In genomic region chr19:20051841-20052768, GRCh38 we compare ENCODE assay signal across 8 cellular contexts. TPM values are rescaled to one million over a fixed set of nuclear protein-coding genes. Genes with fewer than 3 reads are reported as not detected.
DNase-seq lines count a peak whose midpoint lies in the region; ATAC-seq, FAIRE-seq and TF ChIP-seq lines count a peak whose summit lies in the region.

No MANE protein-coding gene starts in this region.

- peak overlapping the region; percentile 75 for H4K91ac ChIP-seq in H1 (replicated peaks; ENCODE audit: insufficient read length, low read length)

- peak overlapping the region; percentile 89 for H2AFZ ChIP-seq in H1 (ENCODE audit: low read length)

- FAIRE-seq in H1 (lab: Jason Lieb, UNC): peak; percentile 99

- H3K14ac ChIP-seq in H1 (ENCODE audit: insufficient read length): no peak overlapping the region

- H3K4me3 ChIP-seq in H1 (ENCODE audit: extremely low read depth in 1 of 4, insufficient read depth in 2 of 4, low read depth in 3 of 4, low read length in 4 of 4): peak overlapping the region; percentile 76 to 87 (median 82)

- no peaks in the 10 kb centered on the region for H3K9me3 ChIP-seq in H1 (ENCODE audit: insufficient read depth in 2 of 2, low read depth in 1 of 2, low read length in 1 of 2)

- peak; percentile 8 to 19 (median 19); a peak in 2 of 4 replicates for TF ChIP-seq CTCF in H1 (IDR thresholded peaks at IDR 0.05; ENCODE audit: control extremely low read depth in 1 of 3, insufficient read depth in 1 of 3, low read depth in 1 of 3, low read length in 3 of 3)

- no peak overlapping the region for H3K4ac ChIP-seq in H1 (replicated peaks; ENCODE audit: insufficient read length, low read depth, low read length)

- H2AK5ac ChIP-seq in H1 (ENCODE audit: low read depth, low read length): no peak overlapping the region; the same call in 1 of the 2 replicates

- H3K79me1 ChIP-seq in H1 (ENCODE audit: low read depth, low read length): no peaks in the 10 kb centered on the region

- TF ChIP-seq RAD21 in H1 (IDR thresholded peaks at IDR 0.05 in 1 of 2, conservative IDR thresholded peaks at IDR 0.05 in 1 of 2; ENCODE audit: low read depth in 2 of 2, low read length in 2 of 2): peak; percentile 1 to 2; a peak in 2 of 4 replicates

- WGBS in H1 (ENCODE audit: extremely low coverage in 1 of 2, insufficient coverage in 1 of 2, insufficient read length in 1 of 2, insufficient replicate concordance in 2 of 2, low coverage in 1 of 2, low lambda C conversion rate in 2 of 2, missing lambda C conversion rate in 1 of 2), 2 experiments: 3% methylated on average over 43 of the region's 43 CpGs; no CpG with 5 or more reads in 1 of the 2 experiments

- no peaks in the 10 kb centered on the region for H4K20me1 ChIP-seq in H1 (replicated peaks in 1 of 2; ENCODE audit: control insufficient read depth in 1 of 2, insufficient read depth in 2 of 2, low read length in 2 of 2)

- H2BK15ac ChIP-seq in H1 (ENCODE audit: low read length): no peak overlapping the region

- H2BK120ac ChIP-seq in H1 (replicated peaks; ENCODE audit: low read depth, low read length): no peak overlapping the region

- H3K56ac ChIP-seq in H1 (replicated peaks; ENCODE audit: insufficient read length, low read depth, low read length): peak overlapping the region; percentile 70

- H3K27ac ChIP-seq in H1 (ENCODE audit: low read depth, low read length): peak overlapping the region; percentile 87

- peak overlapping the region in 3 of 4 experiments; percentile 82 to 87 (median 83); a peak in 6 of 7 replicates for H3K9ac ChIP-seq in H1 (replicated peaks in 1 of 4; ENCODE audit: extremely low read depth in 1 of 4, low read depth in 3 of 4, low read length in 3 of 4)

- peak overlapping the region; percentile 94; the same call in 1 of the 2 replicates for H4K8ac ChIP-seq in H1 (ENCODE audit: extremely low read depth, insufficient read depth, low read length)

- no peaks in the 10 kb centered on the region for H3K79me2 ChIP-seq in H1 (ENCODE audit: control insufficient read depth in 1 of 2, insufficient read depth in 2 of 2, low read length in 2 of 2)

- no peak for TF ChIP-seq EP300 in H1 (IDR thresholded peaks at IDR 0.05; ENCODE audit: borderline replicate concordance in 1 of 2, low read depth in 2 of 2, low read length in 2 of 2)

- DNase-seq in NCI-H510A treated with DMSO at 0.1 percent for 48 hours (lab: John Stamatoyannopoulos, UW) (peak; percentile 88), H1 (ENCODE audit: low read depth in 1 of 2, low spot score in 2 of 2) (peak; percentile 91 to 100), medulla oblongata (ENCODE audit: extremely low spot score) (peak; percentile 99)
- DNase-seq in activated CD8-positive, alpha-beta memory T cell treated with anti-CD3 and anti-CD28 coated beads for 4 hours (ENCODE audit: low read depth in 2 of 2): peak; percentile 28 to 36
- peak; percentile 34 to 53 (median 45) for DNase-seq in stimulated activated CD4-positive, alpha-beta T cell treated with anti-CD3 and anti-CD28 coated beads, TNF-alpha, amount 100 ng/mL, for 4 hours (ENCODE audit: low read depth in 3 of 3)

- H2BK12ac ChIP-seq in H1 (ENCODE audit: low read depth, low read length): peak overlapping the region; percentile 40; the same call in 1 of the 2 replicates

- CTCF ChIA-PET in H1 (lab: Charles Lee; ENCODE audit: partially characterized antibody): interaction anchor here (0.6 to 1.3 kb wide), 10 partner anchors 11 to 347 kb away, joined by 3 to 5 read pairs (median 3); partner anchors contain the start of genes ZNF682 and ZNF90

- TF ChIP-seq POLR2A in GM18526 (IDR thresholded peaks at IDR 0.05; ENCODE audit: extremely low read depth, insufficient read length): peak; percentile 46
- peak; percentile 66 to 78 for TF ChIP-seq POLR2A in H1 (IDR thresholded peaks at IDR 0.05; ENCODE audit: control extremely low read depth in 1 of 2, low read depth in 2 of 2, low read length in 2 of 2)

- H3K23me2 ChIP-seq in H1 (ENCODE audit: low read depth, low read length): peaks cover 2% of the 10 kb centered on the region; the same call in 1 of the 2 replicates

- H3K18ac ChIP-seq in H1 (ENCODE audit: extremely low read depth, low read length): peak overlapping the region; percentile 89

- no peak overlapping the region for H2BK20ac ChIP-seq in H1 (ENCODE audit: low read length)

- peak overlapping the region; percentile 95 for H4K5ac ChIP-seq in H1 (ENCODE audit: insufficient read length, low read depth, low read length)

- H3K36me3 ChIP-seq in H1 (ENCODE audit: control insufficient read depth in 2 of 4, insufficient read depth in 4 of 4, low read length in 3 of 4): no peaks in the 10 kb centered on the region

- ATAC-seq in HG03095 (IDR thresholded peaks at IDR 0.05; ENCODE audit: unreplicated experiment) (peak; percentile 92), GM18520 (IDR thresholded peaks at IDR 0.05; ENCODE audit: unreplicated experiment) (no peak)

- H3K23ac ChIP-seq in H1 (ENCODE audit: insufficient read length): no peak overlapping the region

- H3K4me1 ChIP-seq in H1 (replicated peaks in 1 of 4; ENCODE audit: control insufficient read depth in 3 of 4, insufficient read depth in 4 of 4, low read length in 3 of 4): peaks cover 0 to 3% (median 0%) of the 10 kb centered on the region in 4 experiments; a peak in 1 of 7 replicates

- POLR2A ChIA-PET in H1 (lab: Charles Lee; ENCODE audit: partially characterized antibody): interaction anchor here (0.5 to 3.2 kb wide), 36 partner anchors 9 to 487 kb away, joined by 3 to 56 read pairs (median 3); partner anchors contain the start of genes ZNF253, ZNF486, ZNF682 and ZNF90

- H2BK5ac ChIP-seq in H1 (ENCODE audit: low read depth, low read length): peak overlapping the region; percentile 94

- no peaks in the 10 kb centered on the region for H3K27me3 ChIP-seq in H1 (replicated peaks in 1 of 4; ENCODE audit: control insufficient read depth in 3 of 4, extremely low read depth in 1 of 4, insufficient read depth in 3 of 4, low read length in 3 of 4)

- peak overlapping the region; percentile 76 to 80 for H3K4me2 ChIP-seq in H1 (ENCODE audit: insufficient read depth in 1 of 2, low read depth in 2 of 2, low read length in 2 of 2)

TF ChIP-seq in H1, 55 proteins besides CTCF, POLR2A, EP300 and RAD21 (continues in another document):
- TF ChIP-seq RBBP5 (IDR thresholded peaks at IDR 0.05; ENCODE audit: borderline replicate concordance, low read depth, low read length) (0 out of 2 replicates have a peak, but pooled peaks have one; percentile 34), SIN3A (conservative IDR thresholded peaks at IDR 0.05 in 1 of 2, IDR thresholded peaks at IDR 0.05 in 1 of 2; ENCODE audit: low read depth in 1 of 2, low read length in 2 of 2) (peak; percentile 15 to 59; a peak in 1 of 4 replicates), TEAD4 (IDR thresholded peaks at IDR 0.05; ENCODE audit: low read depth, low read length) (0 out of 2 replicates have a peak, but pooled peaks have one; percentile 17), ASH2L (IDR thresholded peaks at IDR 0.05; ENCODE audit: low read length) (peak; percentile 58)
- TF ChIP-seq, protein P1, sequence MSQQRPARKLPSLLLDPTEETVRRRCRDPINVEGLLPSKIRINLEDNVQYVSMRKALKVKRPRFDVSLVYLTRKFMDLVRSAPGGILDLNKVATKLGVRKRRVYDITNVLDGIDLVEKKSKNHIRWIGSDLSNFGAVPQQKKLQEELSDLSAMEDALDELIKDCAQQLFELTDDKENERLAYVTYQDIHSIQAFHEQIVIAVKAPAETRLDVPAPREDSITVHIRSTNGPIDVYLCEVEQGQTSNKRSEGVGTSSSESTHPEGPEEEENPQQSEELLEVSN (IDR thresholded peaks at IDR 0.05): peak; percentile 22; the same call in 1 of the 2 replicates

RNA-seq across cellular contexts. Expression of gene ZNF682, which starts 12.8 kb away (rescaled TPM):
- 21.7 and 27.5 TPM in 2 replicates for total RNA-seq in H1 (2021; fragmentation: NEBNext Ultra II Directional; extraction: Animal tissue kit (Norgen Biotek cat#: 25700))
- polyA plus RNA-seq in H1 (2011; rRNA removed): 4.1 and 4.3 TPM in 2 replicates
- polyA plus RNA-seq in H1 (2011; cell fraction: cytosol; rRNA removed): 9.3 TPM
- 6.8 TPM for polyA plus RNA-seq in H1 (2011; cell fraction: nucleus; rRNA removed)
- 8.4 to 20.3 TPM (median 11.0 TPM) in 4 replicates for polyA plus RNA-seq in H1 (2012, experiment 1 of 2)
- polyA plus RNA-seq in H1 (2012, experiment 2 of 2): 3.1 TPM
- polyA plus RNA-seq in H1 (2013, experiment 1 of 2): 17.0 TPM
- 17.2 TPM for polyA plus RNA-seq in H1 (2013, experiment 2 of 2)
- 15.2 and 22.3 TPM in 2 replicates for polyA minus RNA-seq in H1 (2011; rRNA and poly(A)+ RNA removed)
- polyA minus RNA-seq in H1 (2011; cell fraction: cytosol; rRNA and poly(A)+ RNA removed): 8.3 TPM
- polyA minus RNA-seq in H1 (2011; cell fraction: nucleus; rRNA and poly(A)+ RNA removed): 27.7 TPM

RNA-seq across cellular contexts. Expression of gene ZNF90, which starts 25.7 kb away (rescaled TPM):
- total RNA-seq in H1 (2021; fragmentation: NEBNext Ultra II Directional; extraction: Animal tissue kit (Norgen Biotek cat#: 25700)): 105 and 114 TPM in 2 replicates
- 41.2 and 41.7 TPM in 2 replicates for polyA plus RNA-seq in H1 (2011; rRNA removed)
- polyA plus RNA-seq in H1 (2011; cell fraction: cytosol; rRNA removed): 55.4 TPM
- polyA plus RNA-seq in H1 (2011; cell fraction: nucleus; rRNA removed): 84.8 TPM
- 28.6 to 45.6 TPM (median 33.4 TPM) in 4 replicates for polyA plus RNA-seq in H1 (2012, experiment 1 of 2)
- polyA plus RNA-seq in H1 (2012, experiment 2 of 2): 5.5 TPM
- polyA plus RNA-seq in H1 (2013, experiment 1 of 2): 86.2 TPM
- 80.4 TPM for polyA plus RNA-seq in H1 (2013, experiment 2 of 2)
- polyA minus RNA-seq in H1 (2011; rRNA and poly(A)+ RNA removed): 50.8 and 72.6 TPM in 2 replicates
- 65.7 TPM for polyA minus RNA-seq in H1 (2011; cell fraction: cytosol; rRNA and poly(A)+ RNA removed)
- polyA minus RNA-seq in H1 (2011; cell fraction: nucleus; rRNA and poly(A)+ RNA removed): 180 TPM

Comparison
In these comparisons a context has a peak if more than half of its experiments do, and no peak if none do; other contexts are left out.
1. DNase-seq: peak in every context shown above with its lines; median percentile 99 in medulla oblongata; 96 in H1; 88 in NCI-H510A treated with DMSO at 0.1 percent for 48 hours; 45 in stimulated activated CD4-positive, alpha-beta T cell treated with anti-CD3 and anti-CD28 coated beads, TNF-alpha, amount 100 ng/mL, for 4 hours; 32 in activated CD8-positive, alpha-beta memory T cell treated with anti-CD3 and anti-CD28 coated beads for 4 hours.